1 cellular context compared by ENCODE assay signal in genomic region chr5:72817076-72817476, GRCh38.
A peak's percentile ranks its signal among the peaks of the same experiment; 100 is the strongest.
TF ChIP-seq lines count a peak whose summit lies in the region.

No MANE protein-coding gene starts in this region.

TF ChIP-seq in HepG2, 621 proteins besides CTCF, POLR2A, EP300 and RAD21 (continued from another document):
- TF ChIP-seq TFAP4 (IDR thresholded peaks at IDR 0.05; ENCODE audit: borderline replicate concordance, low read depth) (0 out of 2 replicates have a peak, but pooled peaks have one; percentile 27), CSRNP1 (CRISPR knock-in tag; IDR thresholded peaks at IDR 0.05) (0 out of 2 replicates have a peak, but pooled peaks have one; percentile 14), ZSCAN22 (CRISPR knock-in tag; IDR thresholded peaks at IDR 0.05) (no peak)
TF ChIP-seq in HepG2: peak in this region for 7.
